19 cellular contexts compared by ENCODE assay signal in the genomic region with DNA sequence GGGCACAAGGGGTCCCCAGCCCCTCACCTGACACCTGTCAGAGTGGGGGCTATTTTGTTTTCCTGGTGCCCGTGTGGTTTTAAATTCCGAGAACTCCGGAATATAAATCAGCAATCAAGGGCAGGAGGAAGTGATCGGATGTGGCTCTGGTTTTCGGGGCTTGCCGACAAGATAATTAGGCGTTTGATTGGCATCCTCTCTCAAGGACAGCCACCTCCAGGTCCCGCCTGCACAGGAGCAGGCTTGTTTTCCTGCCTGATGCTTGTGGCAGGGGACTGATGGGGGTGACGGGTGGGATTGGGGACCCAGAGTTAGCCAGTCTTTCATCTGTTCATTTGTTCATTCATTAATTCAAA.
"Had no signal": no experiment of that assay in that cellular context is flagged by ENCODE, and none has a peak within 500 bp of the region (broad histone marks: within the 10 kb centered on the region; RNA-seq: fewer than 3 reads in every experiment).

No MANE protein-coding gene starts in this region.

- H3K27ac Mint-ChIP-seq: dendritic cell treated with granulocyte-macrophage colony-stimulating factor and Interleukin-4, amounts not matched to agents 40 ng/mL and 50 ng/mL, for 4 days; endodermal cell; memory B cell; natural killer cell; stimulated activated memory B cell treated with anti-CD40 and anti-IgM and Interleukin-4, amounts not matched to agents 10 μg/mL and 1 μg/mL and 100 μg/mL, for 72 hours; stimulated activated naive CD8-positive, alpha-beta T cell treated with anti-CD3 and anti-CD28 coated beads, Interleukin-15, Interleukin-2, amounts not matched to agents 100 ng/mL and 50 ng/mL, for 24 hours had no signal

- H3K4me3 Mint-ChIP-seq: dendritic cell treated with granulocyte-macrophage colony-stimulating factor and Interleukin-4, amounts not matched to agents 40 ng/mL and 50 ng/mL, for 4 days; endodermal cell; memory B cell; natural killer cell; stimulated activated memory B cell treated with anti-CD40 and anti-IgM and Interleukin-4, amounts not matched to agents 10 μg/mL and 1 μg/mL and 100 μg/mL, for 72 hours; stimulated activated naive CD8-positive, alpha-beta T cell treated with anti-CD3 and anti-CD28 coated beads, Interleukin-15, Interleukin-2, amounts not matched to agents 100 ng/mL and 50 ng/mL, for 24 hours had no signal

- ATAC-seq: esophagus mucosa; gastrocnemius medialis; natural killer cell; psoas muscle; right cardiac atrium; stimulated activated memory B cell treated with anti-CD40 and anti-IgM and Interleukin-4, amounts not matched to agents 10 μg/mL and 1 μg/mL and 100 μg/mL, for 72 hours; upper lobe of right lung had no signal

- H3K36me3 Mint-ChIP-seq: memory B cell; natural killer cell; stimulated activated memory B cell treated with anti-CD40 and anti-IgM and Interleukin-4, amounts not matched to agents 10 μg/mL and 1 μg/mL and 100 μg/mL, for 72 hours had no signal

- H3K9me3 Mint-ChIP-seq: dendritic cell treated with granulocyte-macrophage colony-stimulating factor and Interleukin-4, amounts not matched to agents 40 ng/mL and 50 ng/mL, for 4 days; endodermal cell; natural killer cell; stimulated activated naive CD8-positive, alpha-beta T cell treated with anti-CD3 and anti-CD28 coated beads, Interleukin-15, Interleukin-2, amounts not matched to agents 100 ng/mL and 50 ng/mL, for 24 hours had no signal

- DNase-seq: effector CD8-positive, alpha-beta T cell; endodermal cell; foreskin fibroblast; gastrocnemius medialis; natural killer cell; occipital lobe; ovary; psoas muscle; right cardiac atrium; sigmoid colon; stimulated activated CD4-positive, alpha-beta T cell treated with anti-CD3 and anti-CD28 coated beads, Interleukin-4, amount 100 ng/mL, for 4 hours; transverse colon; upper lobe of right lung; uterus had no signal

- H3K4me1 Mint-ChIP-seq: endodermal cell; natural killer cell; stimulated activated memory B cell treated with anti-CD40 and anti-IgM and Interleukin-4, amounts not matched to agents 10 μg/mL and 1 μg/mL and 100 μg/mL, for 72 hours had no signal
